In genomic region chr4:65653740-65654361, GRCh38 we compare ENCODE assay signal across 23 cellular contexts. TPM values are rescaled to one million over a fixed set of nuclear protein-coding genes. Genes with fewer than 3 reads are reported as not detected.
DNase-seq lines count a peak whose midpoint lies in the region; ATAC-seq, FAIRE-seq and TF ChIP-seq lines count a peak whose summit lies in the region.
"Had no signal": no experiment of that assay in that cellular context is flagged by ENCODE, and none has a peak within 500 bp of the region (broad histone marks: within the 10 kb centered on the region; RNA-seq: fewer than 3 reads in every experiment).

No MANE protein-coding gene starts in this region.

- H3K4me1 ChIP-seq in A549, result 0 out of 3 replicates have a peak, but pooled peaks cover 10% of the 10 kb centered on the region
- peaks cover 5% of the 10 kb centered on the region for H3K4me1 ChIP-seq in osteoblast (ENCODE audit: insufficient read depth, low read length)

- H3K27me3 ChIP-seq in brain microvascular endothelial cell (replicated peaks) (no peaks in the 10 kb centered on the region), osteoblast (ENCODE audit: insufficient read depth, low read length) (no peaks in the 10 kb centered on the region)

- H2AFZ ChIP-seq in osteoblast (ENCODE audit: low read length), result peak overlapping the region; percentile 16
- H2AFZ ChIP-seq: PC-9 had no signal

- WGBS in A549 (ENCODE audit: missing lambda C conversion rate), result 53% methylated on average over 6 of the region's 6 CpGs

- DNase-seq in A549 (ENCODE audit: low read depth in 1 of 2, low spot score in 1 of 2) (no peak), NCI-H446 (lab: John Stamatoyannopoulos, UW) (peak; percentile 20 to 58), brain microvascular endothelial cell (peak; percentile 28), osteoblast (ENCODE audit: insufficient read length, low spot score, missing footprints) (no peak), NOMO-1 treated with DMSO at 0.1 percent for 48 hours (lab: John Stamatoyannopoulos, UW; ENCODE audit: unreplicated experiment) (no peak), ACHN (no peak)
- DNase-seq in activated naive CD4-positive, alpha-beta T cell (lab: John Stamatoyannopoulos, UW), result no peak
- DNase-seq: CD4-positive, CD25-positive, alpha-beta regulatory T cell; IMR-90; NCI-H1105; NCI-H146; NCI-H2029; NCI-H2227 treated with DMSO at 0.1 percent for 48 hours; NCI-H526; PC-9; SHP77 treated with DMSO at 0.1 percent for 48 hours; T-cell had no signal

- H3K4me3 ChIP-seq in A549 (no peak overlapping the region), brain microvascular endothelial cell (ENCODE audit: low read depth, low read length) (no peak overlapping the region), osteoblast (ENCODE audit: insufficient read depth, low read length) (peak overlapping the region; percentile 33)
- H3K4me3 ChIP-seq: PC-9 had no signal

- in situ Hi-C loops in brain microvascular endothelial cell (cut with HindIII; ENCODE audit: low pct_ligation_motif_present, low sequenced_read_pairs), result loop anchor here (25.0 kb wide), 1 partner anchor 142 kb away; no protein-coding TSS in a partner anchor
- in situ Hi-C loops in ACHN (cut with HindIII; ENCODE audit: low pct_ligation_motif_present, low pct_unique_long_range_greater_than_20kb, low sequenced_read_pairs), result no loop called here

- CTCF ChIA-PET in A549 (lab: Yijun Ruan, JAX), result no interaction called here

- H3K4me2 ChIP-seq in A549 (peak overlapping the region; percentile 57), osteoblast (ENCODE audit: insufficient read depth, low read length) (peak overlapping the region; percentile 58)
- H3K4me2 ChIP-seq: KMS-11, PC-9 had no signal

- ATAC-seq in A549, result no peak
- ATAC-seq: SK-N-SH treated with all-trans-retinoic acid at 6 μM for 48 hours, T-cell had no signal

- no peak for TF ChIP-seq EP300 in A549 (IDR thresholded peaks at IDR 0.05)

- H3K27ac ChIP-seq in A549, result 0 out of 6 replicates have a peak overlapping the region, but pooled peaks of 1 of the 2 experiments have one; percentile 40
- H3K27ac ChIP-seq in brain microvascular endothelial cell, result peak overlapping the region; percentile 4
- no peak overlapping the region for H3K27ac ChIP-seq in osteoblast (ENCODE audit: low read depth, low read length)
- H3K27ac ChIP-seq: KMS-11, PC-9, RWPE1 had no signal

- FAIRE-seq in A549 (lab: Jason Lieb, UNC), result no peak
- FAIRE-seq: GM18507, HTR-8/SVneo had no signal

- H4K20me1 ChIP-seq in osteoblast (ENCODE audit: insufficient read depth, low read length), result no peaks in the 10 kb centered on the region

- H3K9me3 ChIP-seq in A549 (no peaks in the 10 kb centered on the region), osteoblast (ENCODE audit: low read depth, low read length) (no peaks in the 10 kb centered on the region)

- TF ChIP-seq RAD21 in A549 (conservative IDR thresholded peaks at IDR 0.05 in 1 of 2, IDR thresholded peaks at IDR 0.05 in 1 of 2), result no peak

- H3K36me3 ChIP-seq in brain microvascular endothelial cell (replicated peaks), result no peaks in the 10 kb centered on the region
- no peaks in the 10 kb centered on the region for H3K36me3 ChIP-seq in osteoblast (ENCODE audit: insufficient read depth, low read length)

- H3K79me2 ChIP-seq in osteoblast (ENCODE audit: insufficient read depth, low read length), result no peaks in the 10 kb centered on the region

- TF ChIP-seq POLR2A in A549 (IDR thresholded peaks at IDR 0.05; ENCODE audit: low read length), result no peak

- POLR2A ChIA-PET in A549 (lab: Yijun Ruan, JAX), result no interaction called here

- TF ChIP-seq CTCF in A549 (IDR thresholded peaks at IDR 0.05) (no peak), brain microvascular endothelial cell (IDR thresholded peaks at IDR 0.05; ENCODE audit: low read depth, low read length, missing control alignments) (no peak), osteoblast (IDR thresholded peaks at IDR 0.05; ENCODE audit: extremely low read depth, low read depth, low read length) (no peak)

TF ChIP-seq in A549, 52 proteins besides CTCF, POLR2A, EP300 and RAD21:
- no peak for TF ChIP-seq ZC3H11A (IDR thresholded peaks at IDR 0.05)
- no peak for TF ChIP-seq GATA3 (IDR thresholded peaks at IDR 0.05; ENCODE audit: borderline replicate concordance)
- TF ChIP-seq USF2 (IDR thresholded peaks at IDR 0.05), result no peak
- no peak for TF ChIP-seq HEYL (CRISPR knock-in tag; IDR thresholded peaks at IDR 0.05)
- no peak for TF ChIP-seq NR3C1 (IDR thresholded peaks at IDR 0.05)
- no peak for TF ChIP-seq HOXB13 (CRISPR knock-in tag; IDR thresholded peaks at IDR 0.05; ENCODE audit: low read depth)
- no peak for TF ChIP-seq RCOR1 (IDR thresholded peaks at IDR 0.05; ENCODE audit: low read depth, low read length)
- no peak for TF ChIP-seq CBX2 (IDR thresholded peaks at IDR 0.05; ENCODE audit: borderline replicate concordance, low read depth)
- TF ChIP-seq MYC (IDR thresholded peaks at IDR 0.05; ENCODE audit: borderline replicate concordance, low read length), result no peak
- no peak for TF ChIP-seq PBX3 (IDR thresholded peaks at IDR 0.05)
- no peak for TF ChIP-seq HOXA7 (CRISPR knock-in tag; IDR thresholded peaks at IDR 0.05)
- TF ChIP-seq E2F6 (IDR thresholded peaks at IDR 0.05; ENCODE audit: borderline replicate concordance, low read depth), result no peak
- no peak for TF ChIP-seq TFCP2L1 (CRISPR knock-in tag; IDR thresholded peaks at IDR 0.05)
- no peak for TF ChIP-seq EHMT2 (IDR thresholded peaks at IDR 0.05; ENCODE audit: low read depth)
- TF ChIP-seq FOSL2 (IDR thresholded peaks at IDR 0.05), result no peak
- no peak for TF ChIP-seq FOSL2 (CRISPR knock-in tag; IDR thresholded peaks at IDR 0.05)
- no peak for TF ChIP-seq SREBF2 (IDR thresholded peaks at IDR 0.05)

RNA-seq across cellular contexts. Expression of gene EPHA5, which starts 16.4 kb away (rescaled TPM):
- polyA plus RNA-seq in A549 (2011; rRNA removed) (0.97 and 1.1 TPM in 2 replicates), A549 (2017; fragmentation: RNase III; extraction: RNeasy Plus Mini Kit Qiagen cat#74134 plus additional on column Dnase treatment) (0.81 to 0.96 TPM (median 0.91 TPM) in 3 replicates)
- polyA plus RNA-seq in A549 (2012; cell fraction: cytosol; rRNA removed), result 0.17 and 0.23 TPM in 2 replicates
- 0.25 and 0.44 TPM in 2 replicates for polyA plus RNA-seq in A549 (2012; cell fraction: nucleus; rRNA removed)
- 1.4 and 1.8 TPM in 2 replicates for polyA minus RNA-seq in A549 (2011; rRNA and poly(A)+ RNA removed)
- total RNA-seq in osteoblast, result 0.59 and 0.72 TPM in 2 replicates
- total RNA-seq: A172; CD4-positive, CD25-positive, alpha-beta regulatory T cell; PC-9; T-cell had no signal
- polyA plus RNA-seq: CD4-positive, CD25-positive, alpha-beta regulatory T cell had no signal

Comparison
In these comparisons a context has a peak if more than half of its experiments do, and no peak if none do; other contexts are left out.
1. DNase-seq: peak in NCI-H446 (2 of 2) and brain microvascular endothelial cell (single experiment); none in A549 (0 of 2), osteoblast (single experiment), activated naive CD4-positive, alpha-beta T cell (0 of 4), NOMO-1 treated with DMSO at 0.1 percent for 48 hours (single experiment) and ACHN (single experiment).